Comparison of ENCODE assay signal across 8 cellular contexts in the genomic region with DNA sequence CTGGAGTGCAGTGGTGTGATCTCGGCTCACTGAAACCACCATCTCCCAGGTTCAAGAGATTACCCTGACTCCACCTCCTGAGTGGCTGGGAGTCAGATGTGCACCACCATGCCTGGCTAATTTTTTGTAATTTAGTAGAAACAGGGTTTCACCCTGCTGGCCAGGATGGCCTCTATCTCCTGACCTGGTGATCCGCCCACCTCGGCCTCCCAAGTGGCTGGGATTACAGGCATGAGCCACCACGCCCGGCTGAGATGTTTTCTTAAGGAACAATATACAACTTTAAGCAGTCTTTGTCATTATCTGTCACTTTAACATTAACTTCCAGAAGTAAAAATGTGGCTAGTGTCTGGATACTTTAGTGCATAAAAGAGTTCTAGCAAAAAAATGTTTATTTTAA.
"Had no signal": no experiment of that assay in that cellular context is flagged by ENCODE, and none has a peak within 500 bp of the region (broad histone marks: within the 10 kb centered on the region; RNA-seq: fewer than 3 reads in every experiment).

No MANE protein-coding gene starts in this region.

- H3K27ac Mint-ChIP-seq: GM23338, H9, HFFc6 had no signal

- H3K4me3 Mint-ChIP-seq: GM23338, H9, HFFc6 had no signal

- DNase-seq: GM23248, GOT3, H7, H9, HCEC 1CT, HFFc6 had no signal

- H3K9me3 Mint-ChIP-seq: GM23338, H9 had no signal

- H3K4me1 Mint-ChIP-seq: GM23338, H9 had no signal

- ATAC-seq: GM23338, HCT116 had no signal
